28 cellular contexts compared by ENCODE assay signal in the genomic region with DNA sequence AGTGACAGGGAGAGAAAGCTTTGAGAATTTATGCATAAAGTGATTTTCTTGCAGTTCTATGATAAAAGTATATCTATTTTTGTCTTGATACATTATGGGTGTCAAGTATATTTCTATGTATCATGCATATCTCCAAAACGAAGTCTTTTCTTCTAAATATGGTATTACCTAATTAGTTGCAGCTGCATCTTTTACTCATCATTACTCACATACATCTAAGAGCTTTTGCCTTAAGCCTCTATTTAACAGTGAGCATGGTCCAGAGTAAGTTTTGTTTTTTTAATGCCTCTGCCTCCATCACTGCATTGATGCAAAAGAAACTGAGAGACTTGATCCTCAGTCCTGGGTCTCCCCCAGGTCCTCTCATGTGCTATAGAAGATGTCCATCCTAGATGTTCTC. TPM values are rescaled to one million over a fixed set of nuclear protein-coding genes. Genes with fewer than 3 reads are reported as not detected.
DNase-seq lines count a peak whose midpoint lies in the region; ATAC-seq and TF ChIP-seq lines count a peak whose summit lies in the region.
"Had no signal": no experiment of that assay in that cellular context is flagged by ENCODE, and none has a peak within 500 bp of the region (broad histone marks: within the 10 kb centered on the region; RNA-seq: fewer than 3 reads in every experiment).

No MANE protein-coding gene starts in this region.

- no peak for TF ChIP-seq CTCF in foreskin fibroblast (IDR thresholded peaks at IDR 0.05; ENCODE audit: low read depth, low read length)

- no peaks in the 10 kb centered on the region for H3K36me3 ChIP-seq in GM23248 (ENCODE audit: low read depth)
- H3K36me3 ChIP-seq: adrenal gland, cardiac muscle cell had no signal

- peaks cover 21% of the 10 kb centered on the region; the same call in 1 of the 2 replicates for H3F3A ChIP-seq in GM23248 (ENCODE audit: insufficient read depth)

- DNase-seq in AG08395 (ENCODE audit: low spot score) (peak; percentile 69), GM23248 (peak; percentile 85), amniotic stem cell (lab: John Stamatoyannopoulos, UW) (peak; percentile 54), foreskin fibroblast (peak; percentile 49 to 78)
- no peak for DNase-seq in activated T-cell treated with anti-CD3 and anti-CD28 coated beads, Interleukin-2, amount 50 U/mL, for 4 hours
- DNase-seq: activated CD4-positive, alpha-beta T cell treated with anti-CD3 and anti-CD28 coated beads for 48 hours; activated T-cell treated with anti-CD3 and anti-CD28 coated beads, Interleukin-2, amount 50 U/mL, for 24 hours; adrenal gland; DND-41; endodermal cell; esophagus squamous epithelium; naive thymus-derived CD4-positive, alpha-beta T cell; NCI-H2029 treated with DMSO at 0.1 percent for 48 hours; NCI-H226; NCI-H748 treated with DMSO at 0.1 percent for 48 hours; occipital lobe; RPMI8226; small intestine; stimulated activated CD4-positive, alpha-beta T cell treated with anti-CD3 and anti-CD28 coated beads, Interleukin-2, amount 100 ng/mL, for 24 hours; substantia nigra; upper lobe of right lung had no signal

- H3K4me3 ChIP-seq in GM23248: no peak overlapping the region
- no peak overlapping the region for H3K4me3 ChIP-seq in foreskin fibroblast (ENCODE audit: low read depth in 1 of 2, low read length in 2 of 2)
- H3K4me3 ChIP-seq: adrenal gland, cardiac muscle cell, esophagus squamous epithelium, upper lobe of right lung had no signal

- no peaks in the 10 kb centered on the region for H3K79me2 ChIP-seq in GM23248 (ENCODE audit: insufficient read depth)

- peaks cover 19% of the 10 kb centered on the region for H3K4me1 ChIP-seq in GM23248 (ENCODE audit: insufficient read depth)
- H3K4me1 ChIP-seq: adrenal gland, esophagus squamous epithelium, upper lobe of right lung had no signal

- no peak overlapping the region for H3K4me2 ChIP-seq in GM23248 (ENCODE audit: unreplicated experiment)

- H3K9me3 ChIP-seq in GM23248 (ENCODE audit: low read depth): no peaks in the 10 kb centered on the region
- H3K9me3 ChIP-seq: adrenal gland, esophagus squamous epithelium, upper lobe of right lung had no signal

- peaks cover 10% of the 10 kb centered on the region for H3K9me3 Mint-ChIP-seq in activated T-cell treated with anti-CD3 and anti-CD28 coated beads, Interleukin-2, amount 50 U/mL, for 4 hours

- H3K27me3 ChIP-seq in GM23248 (replicated peaks; ENCODE audit: insufficient read depth): no peaks in the 10 kb centered on the region
- H3K27me3 ChIP-seq: adrenal gland, cardiac muscle cell, esophagus squamous epithelium, upper lobe of right lung had no signal

- peaks cover 20% of the 10 kb centered on the region for H3K36me3 Mint-ChIP-seq in activated T-cell treated with anti-CD3 and anti-CD28 coated beads, Interleukin-2, amount 50 U/mL, for 4 hours (ENCODE audit: insufficient read depth)

- no peaks in the 10 kb centered on the region for H3K27me3 Mint-ChIP-seq in activated T-cell treated with anti-CD3 and anti-CD28 coated beads, Interleukin-2, amount 50 U/mL, for 4 hours (ENCODE audit: low read depth)
- H3K27me3 Mint-ChIP-seq: activated T-cell treated with anti-CD3 and anti-CD28 coated beads, Interleukin-2, amount 50 U/mL, for 24 hours; naive thymus-derived CD4-positive, alpha-beta T cell had no signal

- H3K9me2 ChIP-seq in GM23248 (ENCODE audit: insufficient read depth): no peaks in the 10 kb centered on the region

- H3K4me3 Mint-ChIP-seq in activated T-cell treated with anti-CD3 and anti-CD28 coated beads, Interleukin-2, amount 50 U/mL, for 4 hours: no peak overlapping the region
- H3K4me3 Mint-ChIP-seq: activated T-cell treated with anti-CD3 and anti-CD28 coated beads, Interleukin-2, amount 50 U/mL, for 24 hours; endodermal cell; naive thymus-derived CD4-positive, alpha-beta T cell had no signal

- WGBS in GM23248 (ENCODE audit: low coverage in 1 of 2, low lambda C conversion rate in 2 of 2, missing lambda C conversion rate in 2 of 2), 2 experiments: 0 to 5% methylated on average over 1 of the region's 1 CpG

- in situ Hi-C loops in GM23248 (cut with MboI): no loop called here

- H3K9ac ChIP-seq in GM23248: no peak overlapping the region

- ATAC-seq in HG03135 (IDR thresholded peaks at IDR 0.05; ENCODE audit: unreplicated experiment) (no peak), HG03097 (IDR thresholded peaks at IDR 0.05; ENCODE audit: low FRiP score, unreplicated experiment) (no peak), GM21529 (IDR thresholded peaks at IDR 0.05; ENCODE audit: unreplicated experiment) (no peak)
- ATAC-seq in activated T-cell treated with anti-CD3 and anti-CD28 coated beads, Interleukin-2, amount 50 U/mL, for 4 hours: no peak
- ATAC-seq: left lobe of liver; naive thymus-derived CD4-positive, alpha-beta T cell; upper lobe of right lung had no signal

- H3K27ac ChIP-seq in GM23248: no peak overlapping the region
- H3K27ac ChIP-seq: adrenal gland, C4-2B, cardiac muscle cell, esophagus squamous epithelium, upper lobe of right lung, VCaP had no signal

- H4K20me1 ChIP-seq in GM23248 (ENCODE audit: insufficient read depth): no peaks in the 10 kb centered on the region

- no peaks in the 10 kb centered on the region for H3K4me1 Mint-ChIP-seq in activated T-cell treated with anti-CD3 and anti-CD28 coated beads, Interleukin-2, amount 50 U/mL, for 4 hours (ENCODE audit: low read depth)
- H3K4me1 Mint-ChIP-seq: endodermal cell had no signal

- no peak overlapping the region for H2AFZ ChIP-seq in GM23248

RNA-seq across cellular contexts. Expression of a gene that starts 40.0 kb away (rescaled TPM):
- total RNA-seq in GM23248 (2014; rRNA removed; shearing (Covaris generic)): 12.5 and 16.4 TPM in 2 replicates
- polyA plus RNA-seq in GM23248 (2016; fragmentation: Nextera tagmentation; extraction: Ambion mirVana): 14.9 and 15.1 TPM in 2 replicates
- 10 to 100 TPM; 35.9 to 44.3 (median 38.1) TPM for total RNA-seq in activated T-cell treated with anti-CD3 and anti-CD28 coated beads, Interleukin-2, amount 50 U/mL, for 4 hours
